8 cellular contexts compared by ENCODE assay signal in the genomic region with DNA sequence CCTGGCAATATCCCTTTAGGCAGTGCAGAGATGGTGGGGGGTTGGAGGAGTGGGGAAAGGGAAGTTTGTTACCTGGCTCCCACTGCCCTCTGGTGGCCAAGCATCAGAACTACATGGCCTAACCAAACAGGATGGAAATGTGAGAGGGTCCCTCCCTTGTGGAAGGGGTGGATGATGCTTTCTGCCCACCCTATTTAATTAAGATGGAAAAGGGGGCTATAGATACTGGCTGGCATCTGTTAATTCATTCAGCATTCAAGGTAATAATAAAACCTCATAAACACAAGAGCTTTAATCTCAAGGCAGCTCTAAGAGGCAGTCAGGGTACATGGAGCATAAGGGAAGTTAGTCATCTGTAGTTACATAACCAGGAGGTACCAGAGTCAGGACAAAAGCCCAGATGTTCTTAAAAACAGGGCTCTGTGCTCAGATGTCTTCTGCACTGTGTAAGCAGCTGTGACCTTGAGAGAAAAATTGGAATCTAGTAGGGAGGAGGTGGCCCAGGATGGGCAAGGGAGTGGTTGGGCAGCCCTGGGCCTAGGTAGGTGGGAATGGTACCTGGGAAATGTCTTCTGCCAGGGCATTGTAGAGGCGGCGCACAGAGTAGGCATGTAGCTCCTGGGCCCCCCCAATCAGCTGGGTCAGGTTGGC. TPM values are rescaled to one million over a fixed set of nuclear protein-coding genes. Genes with fewer than 3 reads are reported as not detected.
DNase-seq lines count a peak whose midpoint lies in the region; ATAC-seq and TF ChIP-seq lines count a peak whose summit lies in the region.

No MANE protein-coding gene starts in this region.

- 100% methylated on average over 2 of the region's 2 CpGs for WGBS in esophagus squamous epithelium, 2 donors

- no peak for TF ChIP-seq POLR2A in esophagus squamous epithelium (IDR thresholded peaks at IDR 0.05)

- TF ChIP-seq CTCF in GM12874 (IDR thresholded peaks at IDR 0.05; ENCODE audit: insufficient read depth, low read depth, low read length) (peak; percentile 90), esophagus squamous epithelium (IDR thresholded peaks at IDR 0.05) (peak; percentile 78 to 92 (median 86))

- H3K27ac ChIP-seq in esophagus squamous epithelium = peak overlapping the region in 1 of 4 donors; percentile 21

- no peaks in the 10 kb centered on the region for H3K27me3 ChIP-seq in esophagus squamous epithelium

- ATAC-seq in GM21360 (IDR thresholded peaks at IDR 0.05; ENCODE audit: unreplicated experiment) = no peak
- no peak for ATAC-seq in GM18520 (IDR thresholded peaks at IDR 0.05; ENCODE audit: unreplicated experiment)

- DNase-seq in AG08395 (ENCODE audit: low spot score) (peak; percentile 55), NCI-H345 treated with DMSO at 0.1 percent for 48 hours (lab: John Stamatoyannopoulos, UW; ENCODE audit: unreplicated experiment) (peak; percentile 45), esophagus squamous epithelium (lab: John Stamatoyannopoulos, UW) (no peak), posterior vena cava (ENCODE audit: low spot score) (peak; percentile 76)
- DNase-seq in activated CD8-positive, alpha-beta memory T cell treated with anti-CD3 and anti-CD28 coated beads, Interleukin-2, amount 50 U/mL, for 48 hours = peak; percentile 77

- H3K9me3 ChIP-seq in esophagus squamous epithelium = no peaks in the 10 kb centered on the region

- peaks cover 8 to 25% (median 10%) of the 10 kb centered on the region in 3 donors for H3K4me1 ChIP-seq in esophagus squamous epithelium

- peaks cover 11 to 81% (median 21%) of the 10 kb centered on the region in 3 donors for H3K36me3 ChIP-seq in esophagus squamous epithelium

- H3K4me3 ChIP-seq in esophagus squamous epithelium = no peak overlapping the region

- intact Hi-C loops in esophagus squamous epithelium (cut with DNase I) (loop anchor here (5.0 kb wide), 1 partner anchor 81 kb away; no protein-coding TSS in a partner anchor), posterior vena cava (cut with DNase I) (loop anchor here (2.0 to 10.0 kb wide), 2 partner anchors 84 to 228 kb away; no protein-coding TSS in a partner anchor)

RNA-seq across cellular contexts. Expression of a gene that starts 4.6 kb away (rescaled TPM):
- total RNA-seq in esophagus squamous epithelium (100 to 1,000 TPM in 1 of 4 donors, 10 to 100 TPM in 3; 58.0 to 116 (median 68.6) TPM), posterior vena cava (10 to 100 TPM; 31.5 to 36.5 TPM)

RNA-seq across cellular contexts. Expression of a gene that starts 6.9 kb away (rescaled TPM):
- total RNA-seq in esophagus squamous epithelium (10 to 100 TPM in 3 of 4 donors, 1 to 10 TPM in 1; 8.1 to 15.1 (median 13.8) TPM), posterior vena cava (10 to 100 TPM; 11.6 to 19.6 TPM)

RNA-seq across cellular contexts. Expression of a gene that starts 11.4 kb away (rescaled TPM):
- total RNA-seq in esophagus squamous epithelium = under 1 TPM; under 0.01 to 0.42 (median 0.20) TPM
- 1 to 10 TPM; 2.3 to 2.4 TPM for total RNA-seq in posterior vena cava

RNA-seq across cellular contexts. Expression of a gene that starts 15.6 kb away (rescaled TPM):
- total RNA-seq in esophagus squamous epithelium (1 to 10 TPM in 1 of 4 donors, under 1 TPM in 1, not detected in 2; 0.21 to 2.7 TPM), posterior vena cava (1 to 10 TPM; 4.3 to 5.6 TPM)
